In the genomic region with DNA sequence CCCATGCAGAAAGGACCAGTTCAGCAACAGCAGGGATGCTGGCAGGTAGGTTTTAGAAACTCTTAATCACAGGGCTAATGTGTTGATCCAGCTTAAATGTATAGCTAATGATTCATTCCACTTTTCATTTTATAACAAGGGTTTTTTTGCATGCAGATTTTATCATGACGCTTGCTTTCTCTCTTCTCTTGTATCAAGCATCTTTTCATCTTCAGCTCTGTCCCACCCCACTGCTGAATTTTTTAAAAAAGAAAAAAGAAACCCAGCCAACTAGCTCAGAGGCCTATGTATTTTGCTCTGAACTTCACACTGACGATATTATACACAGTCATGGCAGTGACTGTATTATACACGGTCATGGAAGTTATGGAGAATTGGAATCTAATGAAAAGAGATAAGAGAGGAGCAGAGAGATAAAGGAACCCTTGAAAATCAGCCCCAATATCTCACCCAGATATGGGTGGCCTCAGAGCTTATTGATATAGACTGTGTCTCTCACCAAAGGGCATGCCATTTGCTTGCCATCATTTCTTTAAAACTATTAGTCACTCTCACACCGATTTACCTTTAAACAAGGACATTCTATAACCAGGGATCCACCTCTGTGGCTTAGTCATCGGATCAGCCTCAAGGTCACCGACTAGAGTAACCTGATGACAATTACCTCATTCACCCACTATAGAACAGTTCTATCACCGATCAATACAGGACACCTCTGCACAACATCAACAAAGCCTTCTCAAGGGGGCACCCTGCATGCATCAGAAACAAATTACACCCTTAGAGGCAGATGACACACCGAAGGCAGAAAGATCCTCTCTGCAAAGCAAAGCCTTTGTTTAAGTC, we compare ENCODE assay signal across 25 cellular contexts.
DNase-seq lines count a peak whose midpoint lies in the region; ATAC-seq and TF ChIP-seq lines count a peak whose summit lies in the region.
"Had no signal": no experiment of that assay in that cellular context is flagged by ENCODE, and none has a peak within 500 bp of the region (broad histone marks: within the 10 kb centered on the region; RNA-seq: fewer than 3 reads in every experiment).

No MANE protein-coding gene starts in this region.

- H2AK5ac ChIP-seq in mesendoderm (ENCODE audit: low read length) = no peak overlapping the region

- no peaks in the 10 kb centered on the region for H3K27me3 Mint-ChIP-seq in natural killer cell treated with Interleukin-12 subunit alpha and Interleukin-12 subunit beta and Interleukin-15 and Interleukin-18, amount 100 ng/mL, for 72 hours
- no peaks in the 10 kb centered on the region for H3K27me3 Mint-ChIP-seq in natural killer cell (ENCODE audit: low read depth in 2 of 2)
- H3K27me3 Mint-ChIP-seq: effector memory CD8-positive, alpha-beta T cell had no signal

- no peak for ATAC-seq in natural killer cell treated with Interleukin-12 subunit alpha and Interleukin-12 subunit beta and Interleukin-15 and Interleukin-18, amount 100 ng/mL, for 72 hours
- no peak for ATAC-seq in natural killer cell
- peak; percentile 26 for ATAC-seq in esophagus mucosa
- no peak for ATAC-seq in mucosa of descending colon
- ATAC-seq: CD8-positive, alpha-beta T cell; effector memory CD8-positive, alpha-beta T cell; GM23338; sciatic nerve had no signal

- H4K5ac ChIP-seq in mesendoderm (ENCODE audit: low read length) = no peak overlapping the region

- H3K79me2 ChIP-seq in mesendoderm (ENCODE audit: control insufficient read depth, insufficient read depth, low read length) = no peaks in the 10 kb centered on the region

- no peak overlapping the region for H3K4me2 ChIP-seq in mesendoderm (ENCODE audit: low read length)
- H3K4me2 ChIP-seq: GM23338, neural progenitor cell, PC-9 had no signal

- no peak overlapping the region for H3K4me3 Mint-ChIP-seq in natural killer cell treated with Interleukin-12 subunit alpha and Interleukin-12 subunit beta and Interleukin-15 and Interleukin-18, amount 100 ng/mL, for 72 hours
- H3K4me3 Mint-ChIP-seq in natural killer cell = no peak overlapping the region
- H3K4me3 Mint-ChIP-seq: CD8-positive, alpha-beta T cell; effector memory CD8-positive, alpha-beta T cell; GM23338; neural progenitor cell had no signal

- H3K23ac ChIP-seq in mesendoderm (ENCODE audit: low read length) = no peak overlapping the region

- DNase-seq in NCI-H748 (lab: John Stamatoyannopoulos, UW; ENCODE audit: unreplicated experiment) (peak; percentile 39), NCI-H748 treated with DMSO at 0.1 percent for 48 hours (lab: John Stamatoyannopoulos, UW) (no peak), natural killer cell (no peak), WERI-Rb-1 (no peak), mucosa of descending colon (no peak), mesendoderm (no peak)
- no peak for DNase-seq in natural killer cell treated with Interleukin-12 subunit alpha and Interleukin-12 subunit beta and Interleukin-15 and Interleukin-18, amount 100 ng/mL, for 72 hours (ENCODE audit: low spot score)
- DNase-seq: activated CD4-positive, CD25-positive, alpha-beta regulatory T cell; activated effector memory CD4-positive, alpha-beta T cell treated with anti-CD3 and anti-CD28 coated beads, Interleukin-2, amount 50 U/mL, for 16 hours; amniotic stem cell; CD8-positive, alpha-beta T cell; DMS79; effector memory CD8-positive, alpha-beta T cell; NCI-H1417; NCI-H446; SHP77 treated with DMSO at 0.1 percent for 48 hours; stimulated activated CD4-positive, alpha-beta T cell treated with anti-CD3 and anti-CD28 coated beads, Interleukin-4, amount 100 ng/mL, for 4 hours; T1000 had no signal

- no peaks in the 10 kb centered on the region for H3K9me3 Mint-ChIP-seq in natural killer cell treated with Interleukin-12 subunit alpha and Interleukin-12 subunit beta and Interleukin-15 and Interleukin-18, amount 100 ng/mL, for 72 hours
- no peaks in the 10 kb centered on the region for H3K9me3 Mint-ChIP-seq in natural killer cell
- H3K9me3 Mint-ChIP-seq: CD8-positive, alpha-beta T cell; effector memory CD8-positive, alpha-beta T cell; GM23338; neural progenitor cell had no signal

- no peak overlapping the region for H2BK5ac ChIP-seq in mesendoderm (ENCODE audit: low read length)

- no peaks in the 10 kb centered on the region for H3K79me1 ChIP-seq in mesendoderm (ENCODE audit: low read length)

- H3K18ac ChIP-seq in mesendoderm (ENCODE audit: low read length) = no peak overlapping the region

- H2BK15ac ChIP-seq in mesendoderm (replicated peaks; ENCODE audit: low read depth) = no peak overlapping the region

- H3K4me1 ChIP-seq in mucosa of descending colon (ENCODE audit: low read depth) = no peaks in the 10 kb centered on the region
- H3K4me1 ChIP-seq in mesendoderm (ENCODE audit: control insufficient read depth, low read depth, low read length) = no peaks in the 10 kb centered on the region

- peak overlapping the region; percentile 27 to 75 for H3K27ac Mint-ChIP-seq in natural killer cell treated with Interleukin-12 subunit alpha and Interleukin-12 subunit beta and Interleukin-15 and Interleukin-18, amount 100 ng/mL, for 72 hours
- no peak overlapping the region for H3K27ac Mint-ChIP-seq in natural killer cell
- H3K27ac Mint-ChIP-seq: CD8-positive, alpha-beta T cell; GM23338; neural progenitor cell had no signal

- TF ChIP-seq CTCF in natural killer cell (IDR thresholded peaks at IDR 0.05) (no peak), WERI-Rb-1 (IDR thresholded peaks at IDR 0.05; ENCODE audit: low read depth, low read length) (no peak), mucosa of descending colon (IDR thresholded peaks at IDR 0.05) (no peak)

- H3K27ac ChIP-seq in WERI-Rb-1 (no peak overlapping the region), mesendoderm (ENCODE audit: low read depth, low read length) (no peak overlapping the region)
- H3K27ac ChIP-seq: neural progenitor cell, PC-9, tibial nerve had no signal

- no peaks in the 10 kb centered on the region for H3K36me3 Mint-ChIP-seq in natural killer cell treated with Interleukin-12 subunit alpha and Interleukin-12 subunit beta and Interleukin-15 and Interleukin-18, amount 100 ng/mL, for 72 hours
- peaks cover under 1% of the 10 kb centered on the region for H3K36me3 Mint-ChIP-seq in natural killer cell
- H3K36me3 Mint-ChIP-seq: neural progenitor cell had no signal

- WGBS in mesendoderm (ENCODE audit: extremely low coverage, insufficient coverage, low lambda C conversion rate) = no CpG with 5 or more reads among the region's 8 CpGs

- H3K56ac ChIP-seq in mesendoderm (ENCODE audit: low read length) = no peak overlapping the region

- H3K4me1 Mint-ChIP-seq in natural killer cell treated with Interleukin-12 subunit alpha and Interleukin-12 subunit beta and Interleukin-15 and Interleukin-18, amount 100 ng/mL, for 72 hours (ENCODE audit: low read depth in 2 of 2) = peaks cover 14 to 22% of the 10 kb centered on the region in 2 donors
- no peaks in the 10 kb centered on the region for H3K4me1 Mint-ChIP-seq in natural killer cell

- H3K27me3 ChIP-seq in WERI-Rb-1 (ENCODE audit: insufficient read depth, low read depth, severe bottlenecking) (no peaks in the 10 kb centered on the region), mesendoderm (ENCODE audit: insufficient read depth, low read length, poor library complexity) (no peaks in the 10 kb centered on the region)
- H3K27me3 ChIP-seq: neural progenitor cell, tibial nerve had no signal

- no peak overlapping the region for H4K8ac ChIP-seq in mesendoderm (ENCODE audit: low read depth, low read length)

- no peak overlapping the region for H3K9ac ChIP-seq in mesendoderm (ENCODE audit: low read length)
- H3K9ac ChIP-seq: neural progenitor cell had no signal

- H3K9me3 ChIP-seq in WERI-Rb-1 (ENCODE audit: severe bottlenecking) (no peaks in the 10 kb centered on the region), mucosa of descending colon (no peaks in the 10 kb centered on the region)
- H3K9me3 ChIP-seq: tibial nerve had no signal

- H3K4ac ChIP-seq in mesendoderm (ENCODE audit: low read depth, low read length) = no peak overlapping the region

- H3K36me3 ChIP-seq in WERI-Rb-1 (no peaks in the 10 kb centered on the region), mucosa of descending colon (ENCODE audit: low read depth) (no peaks in the 10 kb centered on the region), mesendoderm (ENCODE audit: control insufficient read depth, insufficient read depth, low read length) (no peaks in the 10 kb centered on the region)
- H3K36me3 ChIP-seq: neural progenitor cell, tibial nerve had no signal

- no peak overlapping the region for H2BK120ac ChIP-seq in mesendoderm (ENCODE audit: low read depth, low read length)

- H3K4me3 ChIP-seq in WERI-Rb-1 (ENCODE audit: low read depth, low read length) = no peak overlapping the region
- H3K4me3 ChIP-seq in mucosa of descending colon = no peak overlapping the region
- no peak overlapping the region for H3K4me3 ChIP-seq in mesendoderm (ENCODE audit: low read length)
- H3K4me3 ChIP-seq: coronary artery, GM23338, neural progenitor cell, PC-9, tibial nerve had no signal

- intact Hi-C loops in natural killer cell (cut with micrococcal nuclease) (no loop called here), mucosa of descending colon (cut with DNase I, micrococcal nuclease) (no loop called here)

Comparison
In these comparisons a context has a peak if more than half of its experiments do, and no peak if none do; other contexts are left out.
1. H3K27ac Mint-ChIP-seq: peak in natural killer cell treated with Interleukin-12 subunit alpha and Interleukin-12 subunit beta and Interleukin-15 and Interleukin-18, amount 100 ng/mL, for 72 hours (2 of 2); none in natural killer cell (0 of 2).